20 cellular contexts compared by ENCODE assay signal in genomic region chr11:100647861-100648260, GRCh38. TPM values are rescaled to one million over a fixed set of nuclear protein-coding genes. Genes with fewer than 3 reads are reported as not detected.
DNase-seq lines count a peak whose midpoint lies in the region; ATAC-seq and TF ChIP-seq lines count a peak whose summit lies in the region.
"Had no signal": no experiment of that assay in that cellular context is flagged by ENCODE, and none has a peak within 500 bp of the region (broad histone marks: within the 10 kb centered on the region; RNA-seq: fewer than 3 reads in every experiment).

No MANE protein-coding gene starts in this region.

- TF ChIP-seq EP300 in stomach (IDR thresholded peaks at IDR 0.05): no peak

- CTCF ChIA-PET in MCF 10A (lab: Yijun Ruan, JAX): no interaction called here

- H3K9me3 Mint-ChIP-seq in glutamatergic neuron (ENCODE audit: unreplicated experiment) (peaks cover 4% of the 10 kb centered on the region), MCF 10A (ENCODE audit: unreplicated experiment) (peaks cover 18% of the 10 kb centered on the region)

- H3K4me3 ChIP-seq in BLaER1: no peak overlapping the region
- no peak overlapping the region for H3K4me3 ChIP-seq in NB4 (ENCODE audit: low read depth, low read length)
- H3K4me3 ChIP-seq in SJCRH30: no peak overlapping the region
- H3K4me3 ChIP-seq in stomach: no peak overlapping the region
- H3K4me3 ChIP-seq: SK-N-MC had no signal

- ATAC-seq in GM21619 (IDR thresholded peaks at IDR 0.05; ENCODE audit: unreplicated experiment) (no peak), HG03025 (IDR thresholded peaks at IDR 0.05; ENCODE audit: low FRiP score, unreplicated experiment) (no peak)
- ATAC-seq: HepG2, PC-3 had no signal

- intact Hi-C loops in stomach (cut with DNase I; ENCODE audit: low total_unique reads): no loop called here
- intact Hi-C loops in MCF 10A (cut with micrococcal nuclease): no loop called here

- POLR2A ChIA-PET in MCF 10A (lab: Yijun Ruan, JAX): no interaction called here

- no peak overlapping the region for H3K4me3 Mint-ChIP-seq in glutamatergic neuron (ENCODE audit: unreplicated experiment)
- H3K4me3 Mint-ChIP-seq in MCF 10A (ENCODE audit: unreplicated experiment): no peak overlapping the region
- H3K4me3 Mint-ChIP-seq: HFFc6 had no signal

- H4K20me1 ChIP-seq in BLaER1: no peaks in the 10 kb centered on the region

- H3K27ac Mint-ChIP-seq in glutamatergic neuron (ENCODE audit: unreplicated experiment): no peak overlapping the region
- no peak overlapping the region for H3K27ac Mint-ChIP-seq in MCF 10A (ENCODE audit: low read depth, unreplicated experiment)
- H3K27ac Mint-ChIP-seq: HFFc6 had no signal

- no peak for TF ChIP-seq POLR2A in NB4 (IDR thresholded peaks at IDR 0.05; ENCODE audit: extremely low read depth, insufficient read length)
- TF ChIP-seq POLR2A in stomach (IDR thresholded peaks at IDR 0.05): no peak

- no peak overlapping the region for H3K9ac ChIP-seq in BLaER1

- H3K27ac ChIP-seq in BLaER1 (no peak overlapping the region), SJCRH30 (no peak overlapping the region), stomach (no peak overlapping the region)
- H3K27ac ChIP-seq: SK-N-MC had no signal

- H3K9me3 ChIP-seq in BLaER1 (peaks cover 18% of the 10 kb centered on the region), SJCRH30 (replicated peaks) (no peaks in the 10 kb centered on the region), stomach (no peaks in the 10 kb centered on the region)

- TF ChIP-seq CTCF in NB4 (IDR thresholded peaks at IDR 0.05; ENCODE audit: low read depth, low read length) (no peak), glutamatergic neuron (IDR thresholded peaks at IDR 0.05; ENCODE audit: partially characterized antibody, unreplicated experiment) (no peak), stomach (IDR thresholded peaks at IDR 0.05) (no peak), MCF 10A (IDR thresholded peaks at IDR 0.05; ENCODE audit: unreplicated experiment) (no peak)

- WGBS in stomach, 5 donors: 66 to 87% (median 82%) methylated on average over 4 of the region's 4 CpGs

- BruUV-seq in MCF 10A (replicated peaks; lab: Mats Ljungman, UMichigan): no TSS peak

- DNase-seq in NB4 (ENCODE audit: low read depth): peak; percentile 72
- DNase-seq in SJCRH30: peak; percentile 26 to 40
- DNase-seq in glutamatergic neuron: peak; percentile 15
- DNase-seq in stomach: no peak
- no peak for DNase-seq in MCF 10A (ENCODE audit: unreplicated experiment)
- DNase-seq: DMS53, GF-D8, HFFc6, KBM-7, NCI-H1092 treated with DMSO at 0.1 percent for 48 hours, NCI-H1436 treated with DMSO at 0.1 percent for 48 hours, NCI-H1930, PC-3, Right ventricle myocardium superior, SW 1271 had no signal

- peaks cover 20% of the 10 kb centered on the region for H3K36me3 Mint-ChIP-seq in glutamatergic neuron (ENCODE audit: unreplicated experiment)
- H3K36me3 Mint-ChIP-seq in MCF 10A (ENCODE audit: insufficient read depth, unreplicated experiment): peaks cover 6% of the 10 kb centered on the region

- H3K4me1 ChIP-seq in BLaER1 (peaks cover 6% of the 10 kb centered on the region), SJCRH30 (no peaks in the 10 kb centered on the region), stomach (no peaks in the 10 kb centered on the region)

- H3K27me3 ChIP-seq in BLaER1 (no peaks in the 10 kb centered on the region), SJCRH30 (no peaks in the 10 kb centered on the region), stomach (no peaks in the 10 kb centered on the region)

- H3K36me3 ChIP-seq in BLaER1 (no peaks in the 10 kb centered on the region), SJCRH30 (no peaks in the 10 kb centered on the region), stomach (no peaks in the 10 kb centered on the region)

- H3K4me1 Mint-ChIP-seq in glutamatergic neuron (ENCODE audit: low read depth, unreplicated experiment) (peaks cover 2% of the 10 kb centered on the region), MCF 10A (ENCODE audit: insufficient read depth, unreplicated experiment) (no peaks in the 10 kb centered on the region)

- H3K4me2 ChIP-seq in BLaER1: peak overlapping the region; percentile 12; the same call in 1 of the 2 replicates

- H3K27me3 Mint-ChIP-seq in glutamatergic neuron (ENCODE audit: unreplicated experiment) (no peaks in the 10 kb centered on the region), MCF 10A (ENCODE audit: insufficient read depth, unreplicated experiment) (no peaks in the 10 kb centered on the region)

RNA-seq across cellular contexts. Expression of gene ARHGAP42, which starts 39.2 kb away (rescaled TPM):
- 23.3 and 26.5 TPM in 2 replicates for total RNA-seq in SJCRH30 (2014; rRNA removed; shearing (Covaris generic))
- 21.4 TPM for total RNA-seq in glutamatergic neuron (ENCODE audit: unreplicated experiment)
- 100 to 1,000 TPM in 1 of 5 donors, 10 to 100 TPM in 4; 27.4 to 119 (median 64.5) TPM for total RNA-seq in stomach
- 10 to 100 TPM in 1 of 3 donors, 1 to 10 TPM in 2; 2.3 to 17.4 (median 7.4) TPM for polyA plus RNA-seq in stomach
- total RNA-seq in MCF 10A (2022): 2.5 and 2.7 TPM in 2 replicates

Comparison
In these comparisons a context has a peak if more than half of its experiments do, and no peak if none do; other contexts are left out.
1. DNase-seq: peak in NB4 (single experiment), SJCRH30 (2 of 2) and glutamatergic neuron (single experiment); none in stomach (single experiment) and MCF 10A (single experiment).